9 cellular contexts compared by ENCODE assay signal in the genomic region with DNA sequence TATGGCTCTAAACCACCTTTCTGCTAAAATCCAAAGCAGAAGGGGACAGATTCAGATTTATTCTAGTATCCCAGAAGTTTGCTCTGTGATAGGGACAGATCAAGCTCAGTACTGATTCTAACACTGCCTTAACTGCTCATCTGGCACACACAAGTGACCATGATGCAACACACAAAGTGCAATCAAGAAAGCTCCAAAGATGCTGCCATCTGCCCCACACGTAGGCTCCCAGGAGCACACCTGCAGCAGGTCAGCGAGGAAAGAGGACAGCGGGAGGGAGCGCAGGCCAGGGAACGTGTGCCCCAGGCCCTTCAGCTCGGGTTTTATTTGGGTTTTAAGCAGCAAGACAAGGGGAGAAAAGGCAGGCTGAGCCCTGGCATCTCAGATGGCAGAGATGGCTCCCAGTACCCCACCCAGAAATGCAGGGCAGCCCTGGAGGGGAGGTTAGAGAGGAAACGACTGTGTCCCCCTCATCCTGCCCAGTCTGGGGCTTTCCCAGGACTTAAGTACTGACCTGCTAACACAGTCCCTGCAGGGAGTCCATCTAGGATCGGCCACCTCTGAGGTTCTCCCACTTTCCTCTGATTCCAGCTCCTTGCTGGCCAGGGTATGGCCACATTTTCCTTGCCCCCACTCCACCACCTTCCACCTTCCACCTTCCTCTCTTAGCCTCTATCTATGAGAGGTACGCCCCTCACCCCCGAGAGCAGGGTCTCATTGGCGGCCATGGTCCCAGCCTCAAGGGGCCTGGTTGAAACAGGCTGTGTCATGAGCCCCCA. TPM values are rescaled to one million over a fixed set of nuclear protein-coding genes. Genes with fewer than 3 reads are reported as not detected.
A peak's percentile ranks its signal among the peaks of the same experiment; 100 is the strongest.
DNase-seq lines count a peak whose midpoint lies in the region; ATAC-seq and TF ChIP-seq lines count a peak whose summit lies in the region.
"Had no signal": no experiment of that assay in that cellular context is flagged by ENCODE, and none has a peak within 500 bp of the region (broad histone marks: within the 10 kb centered on the region; RNA-seq: fewer than 3 reads in every experiment).

No MANE protein-coding gene starts in this region.

- no peaks in the 10 kb centered on the region for H3K9me3 Mint-ChIP-seq in activated naive CD4-positive, alpha-beta T cell treated with anti-CD3 and anti-CD28 coated beads, Interleukin-2, amount 50 U/mL, for 24 hours

- no peak for TF ChIP-seq CTCF in adrenal gland (IDR thresholded peaks at IDR 0.05)
- no peak for TF ChIP-seq CTCF in liver (IDR thresholded peaks at IDR 0.05; ENCODE audit: low read depth, low read length, missing input control)
- no peak for TF ChIP-seq CTCF in upper lobe of right lung (IDR thresholded peaks at IDR 0.05)

- no peaks in the 10 kb centered on the region for H3K36me3 Mint-ChIP-seq in activated naive CD4-positive, alpha-beta T cell treated with anti-CD3 and anti-CD28 coated beads, Interleukin-2, amount 50 U/mL, for 24 hours

- H3K27me3 ChIP-seq in adrenal gland (no peaks in the 10 kb centered on the region), liver (ENCODE audit: control insufficient read depth in 4 of 4, insufficient read depth in 4 of 4, low read length in 3 of 4) (no peaks in the 10 kb centered on the region), upper lobe of right lung (no peaks in the 10 kb centered on the region)

- H3K36me3 ChIP-seq in adrenal gland (replicated peaks in 1 of 2) (peaks cover 0 to 7% of the 10 kb centered on the region in 2 donors), liver (ENCODE audit: control insufficient read depth in 4 of 4, insufficient read depth in 3 of 4, low read depth in 1 of 4, low read length in 3 of 4) (peaks cover 0 to 6% (median 0%) of the 10 kb centered on the region in 4 donors), upper lobe of right lung (peaks cover 11% of the 10 kb centered on the region)

- H3K9ac ChIP-seq in liver (ENCODE audit: low read depth in 1 of 2, low read length in 2 of 2) = peak overlapping the region in 1 of 2 donors; percentile 2

- H3K4me1 ChIP-seq in adrenal gland (replicated peaks in 1 of 2) = peaks cover 22 to 36% of the 10 kb centered on the region in 2 donors
- peaks cover 8 to 20% (median 15%) of the 10 kb centered on the region in 4 donors for H3K4me1 ChIP-seq in liver (ENCODE audit: control insufficient read depth in 4 of 4, insufficient read depth in 4 of 4, low read length in 3 of 4)
- peaks cover 32% of the 10 kb centered on the region for H3K4me1 ChIP-seq in upper lobe of right lung

- TF ChIP-seq RAD21 in liver (IDR thresholded peaks at IDR 0.05) = no peak

- H3K27me3 Mint-ChIP-seq in activated naive CD4-positive, alpha-beta T cell treated with anti-CD3 and anti-CD28 coated beads, Interleukin-2, amount 50 U/mL, for 24 hours = no peaks in the 10 kb centered on the region

- peak overlapping the region in 3 of 4 donors; percentile 56 to 90 (median 60) for H3K4me3 ChIP-seq in adrenal gland
- peak overlapping the region; percentile 2 to 94 (median 91) for H3K4me3 ChIP-seq in liver (ENCODE audit: low read depth in 1 of 3, low read length in 3 of 3)
- peak overlapping the region; percentile 80 for H3K4me3 ChIP-seq in upper lobe of right lung

- ATAC-seq in upper lobe of right lung = no peak
- no peak for ATAC-seq in HG02571 (IDR thresholded peaks at IDR 0.05; ENCODE audit: unreplicated experiment)

- 36 to 44% (median 38%) methylated on average over 10 to 11 of the region's 11 CpGs for WGBS in adrenal gland, 4 donors
- WGBS in liver = 38% methylated on average over 11 of the region's 11 CpGs

- DNase-seq in activated naive CD4-positive, alpha-beta T cell (lab: John Stamatoyannopoulos, UW) = no peak
- DNase-seq in adrenal gland (peak in 1 of 7 donors; percentile 13), upper lobe of right lung (no peak), caudate nucleus (lab: John Stamatoyannopoulos, UW) (no peak), HUDEP-2 (lab: John Stamatoyannopoulos, UW; ENCODE audit: unreplicated experiment in 76 of 76) (no peak)

- no peaks in the 10 kb centered on the region for H3K9me3 ChIP-seq in adrenal gland (replicated peaks in 1 of 3)
- no peaks in the 10 kb centered on the region for H3K9me3 ChIP-seq in liver (ENCODE audit: control insufficient read depth in 4 of 4, low read length in 3 of 4)
- H3K9me3 ChIP-seq in upper lobe of right lung = no peaks in the 10 kb centered on the region

- peak overlapping the region; percentile 96 for H3K4me3 Mint-ChIP-seq in activated naive CD4-positive, alpha-beta T cell treated with anti-CD3 and anti-CD28 coated beads, Interleukin-2, amount 50 U/mL, for 24 hours

- peak overlapping the region; percentile 93 for H3K27ac Mint-ChIP-seq in activated naive CD4-positive, alpha-beta T cell treated with anti-CD3 and anti-CD28 coated beads, Interleukin-2, amount 50 U/mL, for 24 hours

- peaks cover 55% of the 10 kb centered on the region for H3K4me1 Mint-ChIP-seq in activated naive CD4-positive, alpha-beta T cell treated with anti-CD3 and anti-CD28 coated beads, Interleukin-2, amount 50 U/mL, for 24 hours

- no peak overlapping the region for H3K27ac ChIP-seq in adrenal gland
- no peak overlapping the region for H3K27ac ChIP-seq in liver (ENCODE audit: low read depth in 1 of 2, low read length in 2 of 2)
- H3K27ac ChIP-seq in upper lobe of right lung = no peak overlapping the region
- H3K27ac ChIP-seq in caudate nucleus (ENCODE audit: low read depth, low read length) = no peak overlapping the region

- no peak for TF ChIP-seq POLR2A in adrenal gland (IDR thresholded peaks at IDR 0.05)

- intact Hi-C loops in adrenal gland (cut with DNase I) = no loop called here
- intact Hi-C loops in upper lobe of right lung (cut with DNase I) = no loop called here

TF ChIP-seq in liver, 16 proteins besides CTCF, POLR2A, EP300 and RAD21:
- TF ChIP-seq SP1 (IDR thresholded peaks at IDR 0.05) (no peak), JUND (IDR thresholded peaks at IDR 0.05) (no peak)

RNA-seq across cellular contexts. Expression of gene TRIM11, which starts 1.2 kb away (rescaled TPM):
- total RNA-seq in adrenal gland (10 to 100 TPM; 12.1 to 26.7 (median 19.1) TPM), liver (10 to 100 TPM in 1 of 2 donors, 1 to 10 TPM in 1; 8.9 to 15.8 TPM), upper lobe of right lung (22.8 TPM)
- polyA plus RNA-seq in adrenal gland (10 to 100 TPM in 2 of 3 donors, 1 to 10 TPM in 1; 3.5 to 17.2 (median 12.8) TPM), liver (1 to 10 TPM; 2.6 to 5.7 TPM)

RNA-seq across cellular contexts. Expression of gene TRIM17, which starts 11.3 kb away (rescaled TPM):
- 1 to 10 TPM in 3 of 8 donors, under 1 TPM in 3, not detected in 2; 0.42 to 7.4 (median 1.2) TPM for total RNA-seq in adrenal gland
- 1 to 10 TPM in 1 of 3 donors, under 1 TPM in 1, not detected in 1; 0.74 to 1.8 TPM for polyA plus RNA-seq in adrenal gland
- total RNA-seq in liver = under 1 TPM in 1 of 2 donors, not detected in 1; 0.08 TPM
- under 1 TPM in 1 of 2 donors, not detected in 1; 0.49 TPM for polyA plus RNA-seq in liver
- 2.6 TPM for total RNA-seq in upper lobe of right lung
- total RNA-seq: dermis microvascular lymphatic vessel endothelial cell had no signal
